ENCODE assay signal across 8 cellular contexts in genomic region chr7:6482743-6483119, GRCh38. TPM values are rescaled to one million over a fixed set of nuclear protein-coding genes. Genes with fewer than 3 reads are reported as not detected.
A peak's percentile ranks its signal among the peaks of the same experiment; 100 is the strongest.
DNase-seq lines count a peak whose midpoint lies in the region; ATAC-seq, FAIRE-seq and TF ChIP-seq lines count a peak whose summit lies in the region.

No MANE protein-coding gene starts in this region.

- 29% methylated on average over 6 of the region's 6 CpGs for WGBS in suprapubic skin

- H3K27ac ChIP-seq in kidney (ENCODE audit: low read depth in 2 of 2, low read length in 2 of 2) (peak overlapping the region in 1 of 2 donors; percentile 92), suprapubic skin (peak overlapping the region; percentile 91)

- H3K27ac Mint-ChIP-seq in activated CD4-positive, alpha-beta T cell treated with anti-CD3 and anti-CD28 coated beads for 36 hours, result peak overlapping the region; percentile 91
- peak overlapping the region; percentile 92 to 97 for H3K27ac Mint-ChIP-seq in activated naive CD4-positive, alpha-beta T cell treated with anti-CD3 and anti-CD28 coated beads, Interleukin-2, amount 50 U/mL, for 72 hours

- no peaks in the 10 kb centered on the region for H3K27me3 ChIP-seq in suprapubic skin

- H3K36me3 Mint-ChIP-seq in activated CD4-positive, alpha-beta T cell treated with anti-CD3 and anti-CD28 coated beads for 36 hours (ENCODE audit: low read depth), result peaks cover 24% of the 10 kb centered on the region
- H3K36me3 Mint-ChIP-seq in activated naive CD4-positive, alpha-beta T cell treated with anti-CD3 and anti-CD28 coated beads, Interleukin-2, amount 50 U/mL, for 72 hours, result peaks cover 11 to 12% of the 10 kb centered on the region in 2 donors

- peaks cover 54% of the 10 kb centered on the region for H3K4me1 Mint-ChIP-seq in activated CD4-positive, alpha-beta T cell treated with anti-CD3 and anti-CD28 coated beads for 36 hours

- TF ChIP-seq POLR2A in suprapubic skin (IDR thresholded peaks at IDR 0.05), result no peak

- H3K9me3 ChIP-seq in kidney (ENCODE audit: control insufficient read depth in 1 of 2, low read length in 2 of 2) (no peaks in the 10 kb centered on the region), suprapubic skin (no peaks in the 10 kb centered on the region)

- CTCF ChIA-PET in activated CD4-positive, alpha-beta T cell treated with anti-CD3 and anti-CD28 coated beads for 36 hours (lab: Charles Lee), result no interaction called here

- intact Hi-C loops in activated CD4-positive, alpha-beta T cell treated with anti-CD3 and anti-CD28 coated beads for 36 hours (cut with DNase I, micrococcal nuclease), result no loop called here
- intact Hi-C loops in kidney (cut with DNase I), result no loop called here

- no peaks in the 10 kb centered on the region for H3K9me3 Mint-ChIP-seq in activated CD4-positive, alpha-beta T cell treated with anti-CD3 and anti-CD28 coated beads for 36 hours (ENCODE audit: low read depth)
- no peaks in the 10 kb centered on the region for H3K9me3 Mint-ChIP-seq in activated naive CD4-positive, alpha-beta T cell treated with anti-CD3 and anti-CD28 coated beads, Interleukin-2, amount 50 U/mL, for 72 hours

- H3K4me1 ChIP-seq in kidney (ENCODE audit: control insufficient read depth in 1 of 2, insufficient read depth in 1 of 2, low read depth in 1 of 2, low read length in 2 of 2) (peaks cover 15 to 16% of the 10 kb centered on the region in 2 donors), suprapubic skin (peaks cover 42% of the 10 kb centered on the region)

- peak overlapping the region in 1 of 2 donors; percentile 73 for H3K9ac ChIP-seq in kidney (ENCODE audit: low read length in 2 of 2)

- peak overlapping the region; percentile 91 for H3K4me3 ChIP-seq in kidney (ENCODE audit: low read length in 2 of 2)
- H3K4me3 ChIP-seq in suprapubic skin, result peak overlapping the region; percentile 86

- H3K36me3 ChIP-seq in kidney (ENCODE audit: control insufficient read depth in 1 of 2, insufficient read depth in 2 of 2, low read length in 2 of 2), result peaks cover 2 to 6% of the 10 kb centered on the region in 2 donors
- H3K36me3 ChIP-seq in suprapubic skin, result no peaks in the 10 kb centered on the region

- no peak for FAIRE-seq in kidney (lab: Jason Lieb, UNC)

- H3K4me3 Mint-ChIP-seq in activated CD4-positive, alpha-beta T cell treated with anti-CD3 and anti-CD28 coated beads for 36 hours, result peak overlapping the region; percentile 95

- no peak for DNase-seq in activated CD4-positive, alpha-beta T cell treated with anti-CD3 and anti-CD28 coated beads for 36 hours
- no peak for DNase-seq in activated CD4-positive, alpha-beta T cell treated with anti-CD3 and anti-CD28 coated beads, Interleukin-2, amount 50 U/mL, for 48 hours
- no peak for DNase-seq in activated naive CD4-positive, alpha-beta T cell treated with anti-CD3 and anti-CD28 coated beads, Interleukin-2, amount 50 U/mL, for 72 hours (ENCODE audit: low spot score in 2 of 2)
- DNase-seq in kidney, result no peak
- DNase-seq in suprapubic skin (ENCODE audit: low spot score in 2 of 2), result no peak
- no peak for DNase-seq in stimulated activated CD4-positive, alpha-beta T cell treated with anti-CD3 and anti-CD28 coated beads, Interleukin-4, amount 100 ng/mL, for 1 hour
- no peak for DNase-seq in C1 segment of cervical spinal cord (lab: John Stamatoyannopoulos, UW)

- ATAC-seq in activated CD4-positive, alpha-beta T cell treated with anti-CD3 and anti-CD28 coated beads for 36 hours, result peak; percentile 1
- ATAC-seq in activated naive CD4-positive, alpha-beta T cell treated with anti-CD3 and anti-CD28 coated beads, Interleukin-2, amount 50 U/mL, for 72 hours, result no peak
- no peak for ATAC-seq in GM19023 (IDR thresholded peaks at IDR 0.05; ENCODE audit: unreplicated experiment)

- TF ChIP-seq CTCF in kidney (IDR thresholded peaks at IDR 0.05; ENCODE audit: borderline replicate concordance, extremely low read depth, insufficient read depth) (no peak), suprapubic skin (IDR thresholded peaks at IDR 0.05) (no peak)

- TF ChIP-seq EP300 in suprapubic skin (IDR thresholded peaks at IDR 0.05), result no peak

- H3K27me3 Mint-ChIP-seq in activated CD4-positive, alpha-beta T cell treated with anti-CD3 and anti-CD28 coated beads for 36 hours, result no peaks in the 10 kb centered on the region

- POLR2A ChIA-PET in activated CD4-positive, alpha-beta T cell treated with anti-CD3 and anti-CD28 coated beads for 36 hours (lab: Charles Lee), result no interaction called here

RNA-seq across cellular contexts. Expression of gene KDELR2, which starts 1.2 kb away (rescaled TPM):
- total RNA-seq in activated CD4-positive, alpha-beta T cell treated with anti-CD3 and anti-CD28 coated beads for 36 hours, result 10 to 100 TPM; 67.2 to 78.7 TPM
- 10 to 100 TPM; 55.9 to 59.7 TPM for total RNA-seq in activated naive CD4-positive, alpha-beta T cell treated with anti-CD3 and anti-CD28 coated beads, Interleukin-2, amount 50 U/mL, for 72 hours
- 109 TPM for total RNA-seq in kidney
- 108 TPM for polyA plus RNA-seq in kidney (ENCODE audit: insufficient read depth, low read depth, low replicate concordance)
- total RNA-seq in suprapubic skin, result 10 to 100 TPM; 62.4 to 70.5 (median 68.9) TPM

RNA-seq across cellular contexts. Expression of gene DAGLB, which starts 35.0 kb away (rescaled TPM):
- total RNA-seq in activated CD4-positive, alpha-beta T cell treated with anti-CD3 and anti-CD28 coated beads for 36 hours, result 10 to 100 TPM in 1 of 2 experiments, 1 to 10 TPM in 1; 9.8 to 15.2 TPM
- 10 to 100 TPM; 19.1 to 20.7 TPM for total RNA-seq in activated naive CD4-positive, alpha-beta T cell treated with anti-CD3 and anti-CD28 coated beads, Interleukin-2, amount 50 U/mL, for 72 hours
- total RNA-seq in kidney (25.6 TPM), suprapubic skin (10 to 100 TPM; 19.0 to 61.2 (median 22.0) TPM)
- 7.7 TPM for polyA plus RNA-seq in kidney (ENCODE audit: insufficient read depth, low read depth, low replicate concordance)
